In genomic region chr19:54420383-54421168, GRCh38 we compare ENCODE assay signal across 13 cellular contexts. TPM values are rescaled to one million over a fixed set of nuclear protein-coding genes. Genes with fewer than 3 reads are reported as not detected.
A peak's percentile ranks its signal among the peaks of the same experiment; 100 is the strongest.
DNase-seq lines count a peak whose midpoint lies in the region; ATAC-seq, FAIRE-seq and TF ChIP-seq lines count a peak whose summit lies in the region.
"Had no signal": no experiment of that assay in that cellular context is flagged by ENCODE, and none has a peak within 500 bp of the region (broad histone marks: within the 10 kb centered on the region; RNA-seq: fewer than 3 reads in every experiment).

No MANE protein-coding gene starts in this region.

- H3K4me1 ChIP-seq in body of pancreas (peaks cover 20% of the 10 kb centered on the region), pancreas (no peaks in the 10 kb centered on the region)

- H3K4me3 ChIP-seq in body of pancreas, result no peak overlapping the region
- H3K4me3 ChIP-seq in pancreas, result peak overlapping the region in 1 of 4 donors; percentile 3
- H3K4me3 ChIP-seq: lower lobe of right lung had no signal

- intact Hi-C loops in body of pancreas (cut with DNase I), result no loop called here
- intact Hi-C loops in pancreas (cut with DNase I), result no loop called here

- H3K27ac Mint-ChIP-seq in HFFc6, result no peak overlapping the region

- TF ChIP-seq POLR2A in body of pancreas (IDR thresholded peaks at IDR 0.05) (peak; percentile 21 to 81 (median 76)), GM18505 (IDR thresholded peaks at IDR 0.05; ENCODE audit: borderline replicate concordance, extremely low read depth, insufficient read depth, insufficient read length) (no peak)

- H3K27ac ChIP-seq in body of pancreas (peak overlapping the region; percentile 73 to 87 (median 80)), pancreas (peak overlapping the region; percentile 66 to 76 (median 73))
- H3K27ac ChIP-seq: C4-2B, lower lobe of right lung had no signal

- H3K9me3 ChIP-seq in body of pancreas (no peaks in the 10 kb centered on the region), pancreas (no peaks in the 10 kb centered on the region)
- H3K9me3 ChIP-seq: lower lobe of right lung had no signal

- H3K4me3 Mint-ChIP-seq in HFFc6, result no peak overlapping the region

- H3K27me3 ChIP-seq in body of pancreas (peaks cover 0 to 14% of the 10 kb centered on the region in 2 donors), pancreas (no peaks in the 10 kb centered on the region)

- peak; percentile 84 for ATAC-seq in body of pancreas
- peak; percentile 72 to 84 (median 76) for ATAC-seq in pancreas
- ATAC-seq in GM18505 (IDR thresholded peaks at IDR 0.05; ENCODE audit: unreplicated experiment), result no peak
- ATAC-seq: lower lobe of right lung had no signal

- FAIRE-seq in pancreas (lab: Jason Lieb, UNC), result no peak
- FAIRE-seq: GM12891 had no signal

- peaks cover 12% of the 10 kb centered on the region for H3K27me3 Mint-ChIP-seq in HFFc6 (ENCODE audit: insufficient read depth)

- 0 out of 2 replicates have a peak, but pooled peaks cover 4% of the 10 kb centered on the region for H3K36me3 Mint-ChIP-seq in HFFc6 (ENCODE audit: low read depth)

- peaks cover 5% of the 10 kb centered on the region; the same call in 1 of the 2 replicates for H3K4me1 Mint-ChIP-seq in HFFc6 (ENCODE audit: low read depth)

- peaks cover 5% of the 10 kb centered on the region for H3K9me3 Mint-ChIP-seq in HFFc6

- DNase-seq in ELF-1 (ENCODE audit: low read depth, low spot score) (peak; percentile 79), body of pancreas (peak; percentile 71 to 86 (median 80)), hypothalamus (lab: John Stamatoyannopoulos, UW) (peak; percentile 74 to 100 (median 96)), pancreas (peak in 5 of 6 donors; percentile 62 to 91 (median 82)), NCI-H748 (lab: John Stamatoyannopoulos, UW; ENCODE audit: unreplicated experiment) (no peak), HFFc6 (no peak)
- no peak for DNase-seq in activated CD4-positive, CD25-positive, alpha-beta regulatory T cell treated with anti-CD3 and anti-CD28 coated beads, Interleukin-2, amount 50 U/mL, for 72 hours
- DNase-seq: activated T-cell treated with anti-CD3 and anti-CD28 coated beads, Interleukin-2, amount 50 U/mL, for 48 hours; cortex of kidney; lower lobe of right lung had no signal

- H3K36me3 ChIP-seq in body of pancreas (replicated peaks in 1 of 2; ENCODE audit: insufficient read depth in 1 of 2, low read depth in 2 of 2) (no peaks in the 10 kb centered on the region), pancreas (no peaks in the 10 kb centered on the region)
- H3K36me3 ChIP-seq: lower lobe of right lung had no signal

- WGBS in body of pancreas, 2 donors, result 4 to 9% methylated on average over 20 to 36 of the region's 37 CpGs
- WGBS in pancreas, 2 donors, result 10 to 12% methylated on average over 32 to 37 of the region's 37 CpGs

- TF ChIP-seq CTCF in body of pancreas (IDR thresholded peaks at IDR 0.05) (no peak), pancreas (IDR thresholded peaks at IDR 0.05) (no peak), HFFc6 (IDR thresholded peaks at IDR 0.05) (no peak)

RNA-seq across cellular contexts. Expression of gene TTYH1, which starts 5.3 kb away (rescaled TPM):
- total RNA-seq in body of pancreas (10 to 100 TPM; 20.5 to 88.7 TPM), pancreas (10 to 100 TPM; 20.8 to 38.1 (median 24.6) TPM)
- 10 to 100 TPM; 40.0 to 78.0 TPM for polyA plus RNA-seq in pancreas
- total RNA-seq in HFFc6 (2021; fragmentation: NEBNext Ultra II Directional; extraction: Animal tissue kit (Norgen Biotek cat#: 25700)), result under 1 TPM in 1 of 6 experiments, not detected in 5; 0.45 TPM
- total RNA-seq: lower lobe of right lung had no signal

RNA-seq across cellular contexts. Expression of gene LENG8, which starts 28.4 kb away (rescaled TPM):
- total RNA-seq in body of pancreas, result 100 to 1,000 TPM; 182 to 290 TPM
- 100 to 1,000 TPM in 4 of 6 donors, 10 to 100 TPM in 2; 64.8 to 173 (median 129) TPM for total RNA-seq in pancreas
- 100 to 1,000 TPM; 313 to 657 TPM for polyA plus RNA-seq in pancreas
- 10 to 100 TPM; 70.7 to 76.5 (median 74.0) TPM for total RNA-seq in HFFc6 (2021; fragmentation: NEBNext Ultra II Directional; extraction: Animal tissue kit (Norgen Biotek cat#: 25700))

RNA-seq across cellular contexts. Expression of gene LENG9, which starts 43.0 kb away (rescaled TPM):
- total RNA-seq in body of pancreas, result 10 to 100 TPM; 21.8 to 25.7 TPM
- total RNA-seq in pancreas, result 10 to 100 TPM in 5 of 6 donors, 1 to 10 TPM in 1; 8.6 to 23.4 (median 16.9) TPM
- polyA plus RNA-seq in pancreas, result 10 to 100 TPM in 1 of 2 donors, 1 to 10 TPM in 1; 4.2 to 12.1 TPM
- total RNA-seq in HFFc6 (2021; fragmentation: NEBNext Ultra II Directional; extraction: Animal tissue kit (Norgen Biotek cat#: 25700)), result 1 to 10 TPM; 3.0 to 4.0 (median 3.6) TPM

RNA-seq across cellular contexts. Expression of gene CDC42EP5, which starts 52.5 kb away (rescaled TPM):
- total RNA-seq in body of pancreas, result 10 to 100 TPM; 18.2 to 92.9 TPM
- 10 to 100 TPM in 4 of 6 donors, 1 to 10 TPM in 2; 8.2 to 48.0 (median 20.4) TPM for total RNA-seq in pancreas
- 10 to 100 TPM in 1 of 2 donors, 1 to 10 TPM in 1; 7.5 to 15.1 TPM for polyA plus RNA-seq in pancreas
- 10 to 100 TPM; 45.9 to 70.5 (median 56.9) TPM for total RNA-seq in HFFc6 (2021; fragmentation: NEBNext Ultra II Directional; extraction: Animal tissue kit (Norgen Biotek cat#: 25700))

RNA-seq across cellular contexts. Expression of gene LAIR1, which starts 55.8 kb away (rescaled TPM):
- total RNA-seq in body of pancreas, result 10 to 100 TPM in 1 of 2 donors, 1 to 10 TPM in 1; 2.9 to 35.6 TPM
- total RNA-seq in pancreas, result 10 to 100 TPM in 2 of 6 donors, 1 to 10 TPM in 3, under 1 TPM in 1; 0.69 to 33.1 (median 4.8) TPM
- polyA plus RNA-seq in pancreas, result 1 to 10 TPM; 1.7 to 3.1 TPM
- not detected for total RNA-seq in HFFc6 (2021; fragmentation: NEBNext Ultra II Directional; extraction: Animal tissue kit (Norgen Biotek cat#: 25700))

Comparison
In these comparisons a context has a peak if more than half of its experiments do, and no peak if none do; other contexts are left out.
1. DNase-seq: peak in ELF-1 (single experiment), body of pancreas (4 of 4), hypothalamus (51 of 51) and pancreas (5 of 6); none in NCI-H748 (single experiment), HFFc6 (single experiment) and activated CD4-positive, CD25-positive, alpha-beta regulatory T cell treated with anti-CD3 and anti-CD28 coated beads, Interleukin-2, amount 50 U/mL, for 72 hours (single experiment).
2. RNA of gene TTYH1, which starts 5.3 kb away (total RNA-seq): 20.5 to 88.7 TPM in body of pancreas and 20.8 to 38.1 TPM in pancreas; 0.45 TPM in HFFc6; every median in the first group is over 10 times any median in the second.